Comparison of ENCODE assay signal across 8 cellular contexts in genomic region chr15:68843425-68844311, GRCh38. TPM values are rescaled to one million over a fixed set of nuclear protein-coding genes. Genes with fewer than 3 reads are reported as not detected.
DNase-seq lines count a peak whose midpoint lies in the region; ATAC-seq and TF ChIP-seq lines count a peak whose summit lies in the region.

No MANE protein-coding gene starts in this region.

- H3K4me3 Mint-ChIP-seq in IgD-negative memory B cell, result peak overlapping the region in 3 of 4 donors; percentile 59 to 90 (median 83)

- peaks cover 0 to 1% (median 0%) of the 10 kb centered on the region in 3 donors for H3K9me3 Mint-ChIP-seq in IgD-negative memory B cell

- H3K4me3 ChIP-seq in AG04450 (ENCODE audit: low read depth, low read length) (peak overlapping the region; percentile 28), sigmoid colon (peak overlapping the region in 3 of 4 donors; percentile 27 to 39 (median 36))

- peaks cover 3% of the 10 kb centered on the region; the same call in 1 of the 2 replicates for H3K9me3 ChIP-seq in AG04450 (ENCODE audit: control insufficient read depth, insufficient read depth, low read length)
- H3K9me3 ChIP-seq in sigmoid colon, result no peaks in the 10 kb centered on the region

- peak; percentile 61 for ATAC-seq in Right ventricle myocardium superior (ENCODE audit: poor library complexity)

- H3K27me3 ChIP-seq in AG04450 (ENCODE audit: control insufficient read depth, insufficient read depth, low read length) (peaks cover 43% of the 10 kb centered on the region), sigmoid colon (peaks cover 0 to 74% (median 47%) of the 10 kb centered on the region in 3 donors)

- peaks cover 0 to 9% (median 8%) of the 10 kb centered on the region in 4 donors for H3K4me1 ChIP-seq in sigmoid colon

- POLR2A ChIA-PET in AG04450 (lab: Yijun Ruan, JAX), result no interaction called here

- H3K27ac ChIP-seq in AG04450 (ENCODE audit: low read depth, low read length) (no peak overlapping the region), sigmoid colon (no peak overlapping the region)

- TF ChIP-seq EP300 in sigmoid colon (IDR thresholded peaks at IDR 0.05), result no peak

- CTCF ChIA-PET in AG04450 (lab: Charles Lee), result no interaction called here

- H3K36me3 Mint-ChIP-seq in IgD-negative memory B cell, result no peaks in the 10 kb centered on the region

- peaks cover 33% of the 10 kb centered on the region for H3K27me3 Mint-ChIP-seq in IgD-negative memory B cell

- H3K36me3 ChIP-seq in sigmoid colon, result no peaks in the 10 kb centered on the region

- 6 to 7% methylated on average over 32 of the region's 32 CpGs for WGBS in sigmoid colon, 2 donors

- no peak for TF ChIP-seq CTCF in AG04450 (IDR thresholded peaks at IDR 0.05; ENCODE audit: low read depth, low read length)
- no peak for TF ChIP-seq CTCF in sigmoid colon (IDR thresholded peaks at IDR 0.05)
- TF ChIP-seq CTCF in GM10266 (IDR thresholded peaks at IDR 0.05; ENCODE audit: control insufficient read depth, insufficient read depth, low read depth, missing control alignments), result no peak

- TF ChIP-seq POLR2A in sigmoid colon (IDR thresholded peaks at IDR 0.05), result no peak

- no peak overlapping the region for H3K27ac Mint-ChIP-seq in IgD-negative memory B cell

- H3K4me1 Mint-ChIP-seq in IgD-negative memory B cell, result peaks cover 4 to 7% (median 6%) of the 10 kb centered on the region in 3 donors

- intact Hi-C loops in Right ventricle myocardium superior (cut with DNase I), result no loop called here
- intact Hi-C loops in sigmoid colon (cut with DNase I), result no loop called here

- DNase-seq in AG04450 (ENCODE audit: low read depth, low spot score), result no peak
- peak; percentile 30 for DNase-seq in activated T-cell treated with anti-CD3 and anti-CD28 coated beads for 48 hours (ENCODE audit: low read depth)
- no peak for DNase-seq in Right ventricle myocardium superior
- DNase-seq in sigmoid colon, result no peak
- DNase-seq in DMS153 (lab: John Stamatoyannopoulos, UW), result no peak
- DNase-seq in HT-29 (ENCODE audit: low spot score), result no peak
- DNase-seq in GM10266 (ENCODE audit: extremely low spot score), result no peak

RNA-seq across cellular contexts. Expression of gene ANP32A, which starts 23.0 kb away (rescaled TPM):
- polyA plus RNA-seq in AG04450 (2011; rRNA removed) (67.8 and 69.4 TPM in 2 replicates), IgD-negative memory B cell (110 TPM), sigmoid colon (100 to 1,000 TPM in 1 of 3 donors, 10 to 100 TPM in 2; 67.3 to 152 (median 82.1) TPM)
- polyA minus RNA-seq in AG04450 (2011; rRNA and poly(A)+ RNA removed), result 25.7 and 33.3 TPM in 2 replicates
- total RNA-seq in Right ventricle myocardium superior (118 TPM), sigmoid colon (10 to 100 TPM; 37.6 to 71.2 (median 58.9) TPM)
- 91.6 and 113 TPM in 2 replicates for total RNA-seq in HT-29 (2014; rRNA removed; shearing (Covaris generic))
